Comparison of ENCODE assay signal across 21 cellular contexts in the genomic region with DNA sequence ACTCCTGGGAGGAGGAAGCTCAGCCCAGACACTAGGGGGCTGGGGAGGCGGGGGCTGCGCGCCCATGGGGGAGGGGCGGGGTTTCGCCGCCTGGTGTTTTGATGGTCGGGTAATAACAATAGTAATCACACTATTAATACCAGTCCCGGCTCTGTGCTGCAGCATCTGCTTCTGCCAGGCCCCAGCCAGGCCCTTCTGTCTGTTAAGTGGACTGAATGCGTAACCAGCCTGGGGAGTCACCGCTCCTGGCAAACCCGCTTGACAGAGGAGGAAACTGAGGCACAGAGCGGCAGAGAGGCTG. TPM values are rescaled to one million over a fixed set of nuclear protein-coding genes. Genes with fewer than 3 reads are reported as not detected.
DNase-seq lines count a peak whose midpoint lies in the region; ATAC-seq, FAIRE-seq and TF ChIP-seq lines count a peak whose summit lies in the region.
"Had no signal": no experiment of that assay in that cellular context is flagged by ENCODE, and none has a peak within 500 bp of the region (broad histone marks: within the 10 kb centered on the region; RNA-seq: fewer than 3 reads in every experiment).

No MANE protein-coding gene starts in this region.

- no peak for ATAC-seq in activated CD4-positive, alpha-beta T cell treated with anti-CD3 and anti-CD28 coated beads for 36 hours
- ATAC-seq: activated CD8-positive, alpha-beta T cell treated with anti-CD3 and anti-CD28 coated beads for 36 hours had no signal

- intact Hi-C loops in posterior vena cava (cut with DNase I), result no loop called here
- intact Hi-C loops in activated CD4-positive, alpha-beta T cell treated with anti-CD3 and anti-CD28 coated beads for 36 hours (cut with DNase I, micrococcal nuclease), result no loop called here

- H3K9me3 ChIP-seq in ES-I3 (ENCODE audit: control insufficient read depth, insufficient read depth, low read length) (no peaks in the 10 kb centered on the region), WERI-Rb-1 (ENCODE audit: severe bottlenecking) (no peaks in the 10 kb centered on the region)
- H3K9me3 ChIP-seq: esophagus squamous epithelium, thoracic aorta had no signal

- no peaks in the 10 kb centered on the region for H3K9me3 Mint-ChIP-seq in nephron progenitor cell
- no peaks in the 10 kb centered on the region for H3K9me3 Mint-ChIP-seq in activated CD4-positive, alpha-beta T cell treated with anti-CD3 and anti-CD28 coated beads for 36 hours (ENCODE audit: low read depth)
- H3K9me3 Mint-ChIP-seq: activated CD8-positive, alpha-beta T cell treated with anti-CD3 and anti-CD28 coated beads for 36 hours had no signal

- H3K27me3 ChIP-seq in WERI-Rb-1 (ENCODE audit: insufficient read depth, low read depth, severe bottlenecking), result no peaks in the 10 kb centered on the region

- CTCF ChIA-PET in activated CD4-positive, alpha-beta T cell treated with anti-CD3 and anti-CD28 coated beads for 36 hours (lab: Charles Lee), result interaction anchor here (1.1 kb wide), 1 partner anchor 15 kb away, joined by 6 read pairs; no protein-coding TSS in a partner anchor

- H3K27ac Mint-ChIP-seq in nephron progenitor cell, result no peak overlapping the region
- no peak overlapping the region for H3K27ac Mint-ChIP-seq in activated CD4-positive, alpha-beta T cell treated with anti-CD3 and anti-CD28 coated beads for 36 hours
- H3K27ac Mint-ChIP-seq: activated CD8-positive, alpha-beta T cell treated with anti-CD3 and anti-CD28 coated beads for 36 hours; memory B cell had no signal

- H3K27ac ChIP-seq in WERI-Rb-1, result no peak overlapping the region
- H3K27ac ChIP-seq: esophagus squamous epithelium, RWPE1, thoracic aorta had no signal

- no peak overlapping the region for H3K4me3 Mint-ChIP-seq in nephron progenitor cell
- H3K4me3 Mint-ChIP-seq in activated CD4-positive, alpha-beta T cell treated with anti-CD3 and anti-CD28 coated beads for 36 hours, result no peak overlapping the region
- H3K4me3 Mint-ChIP-seq: activated CD8-positive, alpha-beta T cell treated with anti-CD3 and anti-CD28 coated beads for 36 hours; memory B cell had no signal

- H3K4me1 ChIP-seq in ES-I3 (ENCODE audit: insufficient read depth, low read length), result no peaks in the 10 kb centered on the region; the same call in 1 of the 2 replicates

- peaks cover 13% of the 10 kb centered on the region for H3K4me1 Mint-ChIP-seq in nephron progenitor cell
- H3K4me1 Mint-ChIP-seq in activated CD4-positive, alpha-beta T cell treated with anti-CD3 and anti-CD28 coated beads for 36 hours, result peaks cover 5% of the 10 kb centered on the region

- DNase-seq in NCI-H1417 treated with DMSO at 0.1 percent for 48 hours (lab: John Stamatoyannopoulos, UW) (peak; percentile 20), WERI-Rb-1 (peak; percentile 48), nephron progenitor cell (peak; percentile 59), frontal cortex (ENCODE audit: low spot score in 2 of 2) (no peak), posterior vena cava (ENCODE audit: low spot score) (no peak)
- no peak for DNase-seq in activated CD4-positive, alpha-beta T cell treated with anti-CD3 and anti-CD28 coated beads for 36 hours
- DNase-seq: activated CD8-positive, alpha-beta T cell treated with anti-CD3 and anti-CD28 coated beads for 36 hours; activated gamma-delta T cell treated with Interleukin-2 at 50 U/mL for 16 hours; AML-193; effector CD8-positive, alpha-beta T cell; esophagus squamous epithelium; NCI-H2029; NCI-H510A; occipital lobe; stimulated activated CD4-positive, alpha-beta T cell treated with anti-CD3 and anti-CD28 coated beads, Interleukin-4, amount 100 ng/mL, for 1 hour; stimulated activated naive CD4-positive, alpha-beta T cell had no signal

- TF ChIP-seq CTCF in WERI-Rb-1 (IDR thresholded peaks at IDR 0.05; ENCODE audit: low read depth, low read length), result no peak
- no peak for TF ChIP-seq CTCF in nephron progenitor cell (IDR thresholded peaks at IDR 0.05)

- H3K36me3 ChIP-seq in ES-I3 (ENCODE audit: insufficient read depth, low read length), result no peaks in the 10 kb centered on the region
- H3K36me3 ChIP-seq in WERI-Rb-1, result no peaks in the 10 kb centered on the region
- H3K36me3 ChIP-seq: esophagus squamous epithelium, thoracic aorta had no signal

- peaks cover 92% of the 10 kb centered on the region for H3K27me3 Mint-ChIP-seq in nephron progenitor cell (ENCODE audit: low read depth, poor library complexity)
- peaks cover 33% of the 10 kb centered on the region for H3K27me3 Mint-ChIP-seq in activated CD4-positive, alpha-beta T cell treated with anti-CD3 and anti-CD28 coated beads for 36 hours

- POLR2A ChIA-PET in activated CD4-positive, alpha-beta T cell treated with anti-CD3 and anti-CD28 coated beads for 36 hours (lab: Charles Lee), result no interaction called here

- no peak for FAIRE-seq in frontal cortex (lab: Jason Lieb, UNC)
- FAIRE-seq: H54 had no signal

- no peaks in the 10 kb centered on the region for H3K36me3 Mint-ChIP-seq in nephron progenitor cell (ENCODE audit: low read depth)
- H3K36me3 Mint-ChIP-seq in activated CD4-positive, alpha-beta T cell treated with anti-CD3 and anti-CD28 coated beads for 36 hours (ENCODE audit: low read depth), result no peaks in the 10 kb centered on the region
- H3K36me3 Mint-ChIP-seq: memory B cell had no signal

- H3K9ac ChIP-seq in ES-I3 (ENCODE audit: low read depth, low read length), result peak overlapping the region; percentile 33; the same call in 1 of the 2 replicates

- H3K4me3 ChIP-seq in WERI-Rb-1 (ENCODE audit: low read depth, low read length), result no peak overlapping the region
- H3K4me3 ChIP-seq: esophagus squamous epithelium, thoracic aorta had no signal

RNA-seq across cellular contexts. Expression of a gene that starts 8.7 kb away (rescaled TPM):
- total RNA-seq in frontal cortex (2.9 TPM), posterior vena cava (under 1 TPM; 0.38 to 0.74 TPM)
- under 1 TPM in 1 of 2 experiments, not detected in 1; 0.50 TPM for total RNA-seq in activated CD4-positive, alpha-beta T cell treated with anti-CD3 and anti-CD28 coated beads for 36 hours

RNA-seq across cellular contexts. Expression of a gene that starts 20.1 kb away (rescaled TPM):
- total RNA-seq in frontal cortex, result 26.1 TPM
- 10 to 100 TPM; 23.8 to 25.2 TPM for total RNA-seq in posterior vena cava
- 10 to 100 TPM; 16.3 to 52.7 TPM for total RNA-seq in activated CD4-positive, alpha-beta T cell treated with anti-CD3 and anti-CD28 coated beads for 36 hours

Comparison
In these comparisons a context has a peak if more than half of its experiments do, and no peak if none do; other contexts are left out.
1. DNase-seq: peak in NCI-H1417 treated with DMSO at 0.1 percent for 48 hours (single experiment), WERI-Rb-1 (single experiment) and nephron progenitor cell (single experiment); none in frontal cortex (0 of 2), posterior vena cava (single experiment) and activated CD4-positive, alpha-beta T cell treated with anti-CD3 and anti-CD28 coated beads for 36 hours (single experiment).